ENCODE assay signal across 11 cellular contexts in the genomic region with DNA sequence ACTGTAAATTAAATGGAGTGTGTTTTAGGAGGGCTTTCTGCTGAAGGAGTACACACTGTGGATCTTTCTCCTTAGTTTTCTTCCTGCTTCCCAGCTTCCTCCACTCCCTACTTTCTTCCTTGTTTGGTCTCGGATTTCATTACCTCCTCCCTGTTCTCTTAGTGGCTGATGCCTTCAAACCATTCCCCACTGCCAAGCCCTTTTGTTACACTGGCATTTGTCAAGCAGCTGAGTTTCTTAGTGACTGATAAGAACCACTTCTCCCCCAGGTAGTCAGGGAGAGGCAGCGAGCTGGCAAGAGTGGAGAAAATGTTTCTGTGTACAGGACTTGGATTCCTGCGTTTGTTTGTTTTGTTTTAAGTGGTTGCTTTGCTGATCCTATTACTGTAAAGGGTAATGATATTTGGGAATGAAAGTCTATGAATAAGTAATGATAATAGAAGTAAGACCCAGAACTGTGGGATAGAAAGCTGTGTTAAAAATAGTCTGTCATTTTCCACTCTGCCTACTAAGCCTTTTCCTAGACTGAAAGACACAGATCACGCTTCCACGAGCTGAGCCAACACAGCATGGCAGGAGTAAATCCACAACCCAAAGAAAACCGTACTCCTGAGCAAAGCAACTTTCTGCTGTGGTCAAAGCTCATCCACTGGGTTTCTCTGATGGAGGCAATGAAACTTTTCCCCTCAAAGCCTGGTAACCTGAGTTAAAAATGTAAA. TPM values are rescaled to one million over a fixed set of nuclear protein-coding genes. Genes with fewer than 3 reads are reported as not detected.
A peak's percentile ranks its signal among the peaks of the same experiment; 100 is the strongest.
DNase-seq lines count a peak whose midpoint lies in the region; ATAC-seq, FAIRE-seq and TF ChIP-seq lines count a peak whose summit lies in the region.
"Had no signal": no experiment of that assay in that cellular context is flagged by ENCODE, and none has a peak within 500 bp of the region (broad histone marks: within the 10 kb centered on the region; RNA-seq: fewer than 3 reads in every experiment).

No MANE protein-coding gene starts in this region.

- H3K27ac ChIP-seq in A673 (ENCODE audit: low read depth, low read length, poor library complexity, severe bottlenecking) (no peak overlapping the region), mesodermal cell (ENCODE audit: low read depth, low read length, severe bottlenecking) (peak overlapping the region; percentile 60), substantia nigra (ENCODE audit: low read depth, low read length, poor library complexity, severe bottlenecking) (no peak overlapping the region)
- H3K27ac ChIP-seq: C4-2B had no signal

- no peak for FAIRE-seq in bronchial epithelial cell (lab: Jason Lieb, UNC)

- H3K36me3 ChIP-seq in A673 (ENCODE audit: insufficient read depth, low read length, poor library complexity, severe bottlenecking) = no peaks in the 10 kb centered on the region
- no peaks in the 10 kb centered on the region for H3K36me3 ChIP-seq in bronchial epithelial cell (ENCODE audit: control insufficient read depth, insufficient read depth, low read length)
- no peaks in the 10 kb centered on the region for H3K36me3 ChIP-seq in mesodermal cell (ENCODE audit: control insufficient read depth, insufficient read depth, low read length)

- POLR2A ChIA-PET in A673 (lab: Charles Lee; ENCODE audit: low non-redundant PET) = no interaction called here

- TF ChIP-seq CTCF in A673 (conservative IDR thresholded peaks at IDR 0.05; ENCODE audit: low read depth, low read length) (no peak), bronchial epithelial cell (IDR thresholded peaks at IDR 0.05; ENCODE audit: insufficient read depth, low read length, severe bottlenecking) (no peak)

- DNase-seq in A673 (ENCODE audit: low spot score) (peak; percentile 29), LoVo (ENCODE audit: low spot score) (peak; percentile 50), bronchial epithelial cell (ENCODE audit: low read depth) (peak; percentile 68), activated gamma-delta T cell (lab: John Stamatoyannopoulos, UW) (no peak), substantia nigra (lab: John Stamatoyannopoulos, UW) (no peak)
- DNase-seq in activated CD4-positive, CD25-positive, alpha-beta regulatory T cell (lab: John Stamatoyannopoulos, UW) = no peak
- DNase-seq: activated gamma-delta T cell treated with Interleukin-2 at 50 U/mL for 16 hours, SW 1271 had no signal

- intact Hi-C loops in A673 (cut with micrococcal nuclease; ENCODE audit: unreplicated experiment) = loop anchor here (1.0 kb wide), 1 partner anchor 12 kb away; no protein-coding TSS in a partner anchor

- H3K4me3 ChIP-seq in A673 (ENCODE audit: low read depth, low read length, poor library complexity, severe bottlenecking) = no peak overlapping the region
- no peak overlapping the region for H3K4me3 ChIP-seq in bronchial epithelial cell (ENCODE audit: low read depth, low read length)
- H3K4me3 ChIP-seq in mesodermal cell (ENCODE audit: extremely low read depth, insufficient read depth, low read length, poor library complexity, severe bottlenecking) = no peak overlapping the region

- H3K4me1 ChIP-seq in A673 (ENCODE audit: insufficient read depth, low read length, poor library complexity, severe bottlenecking) (no peaks in the 10 kb centered on the region), mesodermal cell (ENCODE audit: control insufficient read depth, insufficient read depth, low read length, poor library complexity, severe bottlenecking) (peaks cover 10% of the 10 kb centered on the region)

- WGBS in mesodermal cell (ENCODE audit: insufficient coverage in 2 of 2), 2 experiments = 46 to 52% methylated on average over 6 of the region's 6 CpGs

- CTCF ChIA-PET in A673 (lab: Charles Lee) = interaction anchor here (0.6 kb wide), 1 partner anchor 182 kb away, joined by 10 read pairs; no protein-coding TSS in a partner anchor

- H3K9me3 ChIP-seq in A673 (ENCODE audit: low read depth, low read length, poor library complexity, severe bottlenecking) (no peaks in the 10 kb centered on the region), mesodermal cell (ENCODE audit: control insufficient read depth, low read length) (no peaks in the 10 kb centered on the region)

- BruUV-seq in A673 (replicated peaks; lab: Mats Ljungman, UMichigan) = no TSS peak

- peaks cover 8% of the 10 kb centered on the region for H3K27me3 ChIP-seq in A673 (replicated peaks; ENCODE audit: insufficient read depth, low read depth, low read length, poor library complexity)
- H3K27me3 ChIP-seq in bronchial epithelial cell (ENCODE audit: control insufficient read depth, insufficient read depth, low read length) = no peaks in the 10 kb centered on the region

- no peak for ATAC-seq in GM21723 (IDR thresholded peaks at IDR 0.05; ENCODE audit: unreplicated experiment)

RNA-seq across cellular contexts. Expression of gene SERTAD4, which starts 10.1 kb away (rescaled TPM):
- total RNA-seq in A673 (2021) (8.0 and 12.2 TPM in 2 replicates), bronchial epithelial cell (0.26 and 0.64 TPM in 2 replicates)
- 7.3 TPM for polyA plus RNA-seq in mesodermal cell (2013, experiment 1 of 2)
- polyA plus RNA-seq in mesodermal cell (2013, experiment 2 of 2) = 7.9 TPM

Comparison
In these comparisons a context has a peak if more than half of its experiments do, and no peak if none do; other contexts are left out.
1. DNase-seq: peak in A673 (single experiment), LoVo (single experiment) and bronchial epithelial cell (single experiment); none in activated gamma-delta T cell (single experiment), substantia nigra (0 of 49) and activated CD4-positive, CD25-positive, alpha-beta regulatory T cell (0 of 4).